10 cellular contexts compared by ENCODE assay signal in genomic region chrX:24619647-24620046, GRCh38. TPM values are rescaled to one million over a fixed set of nuclear protein-coding genes. Genes with fewer than 3 reads are reported as not detected.
DNase-seq lines count a peak whose midpoint lies in the region; FAIRE-seq lines count a peak whose summit lies in the region.
"Had no signal": no experiment of that assay in that cellular context is flagged by ENCODE, and none has a peak within 500 bp of the region (broad histone marks: within the 10 kb centered on the region; RNA-seq: fewer than 3 reads in every experiment).

No MANE protein-coding gene starts in this region.

- no peaks in the 10 kb centered on the region for H3K9me3 Mint-ChIP-seq in immature natural killer cell
- H3K9me3 Mint-ChIP-seq in activated naive CD4-positive, alpha-beta T cell treated with anti-CD3 and anti-CD28 coated beads for 36 hours = no peaks in the 10 kb centered on the region
- H3K9me3 Mint-ChIP-seq: activated T-cell treated with anti-CD3 and anti-CD28 coated beads, Interleukin-2, amount 50 U/mL, for 24 hours had no signal

- no peak overlapping the region for H3K4ac ChIP-seq in mesenchymal stem cell (ENCODE audit: low read depth in 1 of 2, low read length in 2 of 2)

- no peaks in the 10 kb centered on the region for H3K79me1 ChIP-seq in mesenchymal stem cell (replicated peaks; ENCODE audit: low read length, poor library complexity, severe bottlenecking)

- H2BK5ac ChIP-seq in mesenchymal stem cell (ENCODE audit: low read depth, low read length, poor library complexity, severe bottlenecking) = no peak overlapping the region

- no peak overlapping the region for H3K4me3 Mint-ChIP-seq in immature natural killer cell
- H3K4me3 Mint-ChIP-seq in activated naive CD4-positive, alpha-beta T cell treated with anti-CD3 and anti-CD28 coated beads for 36 hours = no peak overlapping the region
- H3K4me3 Mint-ChIP-seq: activated T-cell treated with anti-CD3 and anti-CD28 coated beads, Interleukin-2, amount 50 U/mL, for 24 hours had no signal

- H3K36me3 Mint-ChIP-seq in immature natural killer cell = no peaks in the 10 kb centered on the region
- no peaks in the 10 kb centered on the region for H3K36me3 Mint-ChIP-seq in activated naive CD4-positive, alpha-beta T cell treated with anti-CD3 and anti-CD28 coated beads for 36 hours (ENCODE audit: low read depth)

- 28% methylated on average over 2 of the region's 5 CpGs for WGBS in mesenchymal stem cell

- H3K4me3 ChIP-seq in mesenchymal stem cell (ENCODE audit: insufficient read depth in 1 of 2, low read depth in 1 of 2, low read length in 2 of 2) = no peak overlapping the region

- H3K23ac ChIP-seq in mesenchymal stem cell (ENCODE audit: low read length in 2 of 2) = no peak overlapping the region

- no peaks in the 10 kb centered on the region for H3K4me1 Mint-ChIP-seq in immature natural killer cell
- no peaks in the 10 kb centered on the region for H3K4me1 Mint-ChIP-seq in activated naive CD4-positive, alpha-beta T cell treated with anti-CD3 and anti-CD28 coated beads for 36 hours (ENCODE audit: low read depth)

- FAIRE-seq in HTR-8/SVneo (lab: Jason Lieb, UNC) = no peak

- H3K4me1 ChIP-seq in mesenchymal stem cell (ENCODE audit: control insufficient read depth, insufficient read depth, low read depth, low read length) = peaks cover 1% of the 10 kb centered on the region

- CTCF ChIA-PET in activated naive CD4-positive, alpha-beta T cell treated with anti-CD3 and anti-CD28 coated beads for 36 hours (lab: Charles Lee) = no interaction called here

- no peak overlapping the region for H2BK120ac ChIP-seq in mesenchymal stem cell (ENCODE audit: low read depth, low read length)

- no peaks in the 10 kb centered on the region for H3K36me3 ChIP-seq in mesenchymal stem cell (ENCODE audit: control insufficient read depth in 1 of 2, insufficient read depth in 2 of 2, low read depth in 1 of 2, low read length in 2 of 2)
- H3K36me3 ChIP-seq: neutrophil had no signal

- peaks cover 0 to 15% of the 10 kb centered on the region in 2 experiments for H3K27me3 ChIP-seq in mesenchymal stem cell (ENCODE audit: control insufficient read depth in 1 of 2, insufficient read depth in 1 of 2, low read length in 2 of 2)
- H3K27me3 ChIP-seq: neutrophil had no signal

- no peaks in the 10 kb centered on the region for H3K9me3 ChIP-seq in mesenchymal stem cell (ENCODE audit: control insufficient read depth, low read length)
- H3K9me3 ChIP-seq: neutrophil had no signal

- peak; percentile 11 for DNase-seq in COLO829 (ENCODE audit: low spot score)
- DNase-seq in HTR-8/SVneo (ENCODE audit: insufficient read length, low spot score) = peak; percentile 13
- DNase-seq in mesenchymal stem cell = peak; percentile 55
- no peak for DNase-seq in immature natural killer cell
- no peak for DNase-seq in iPS-NIHi7 (ENCODE audit: extremely low spot score)
- DNase-seq in stimulated activated naive CD4-positive, alpha-beta T cell treated with Interleukin-2 at 50 U/mL for 16 hours (lab: John Stamatoyannopoulos, UW) = no peak
- no peak for DNase-seq in activated naive CD4-positive, alpha-beta T cell treated with anti-CD3 and anti-CD28 coated beads for 36 hours
- DNase-seq: activated T-cell treated with anti-CD3 and anti-CD28 coated beads, Interleukin-2, amount 50 U/mL, for 24 hours had no signal

- no peak overlapping the region for H2AFZ ChIP-seq in mesenchymal stem cell (ENCODE audit: low read depth, low read length)

- no peak overlapping the region for H3K18ac ChIP-seq in mesenchymal stem cell (ENCODE audit: low read depth in 1 of 2, low read length in 2 of 2)

- H3K27ac ChIP-seq in angular gyrus (ENCODE audit: low read depth, low read length) = peak overlapping the region; percentile 19
- no peak overlapping the region for H3K27ac ChIP-seq in mesenchymal stem cell (ENCODE audit: low read length, poor library complexity, severe bottlenecking)
- H3K27ac ChIP-seq: neutrophil had no signal

- H3K4me2 ChIP-seq in mesenchymal stem cell (ENCODE audit: low read length, poor library complexity, severe bottlenecking) = no peak overlapping the region

- H3K27me3 Mint-ChIP-seq in immature natural killer cell (ENCODE audit: low read depth in 3 of 3) = no peaks in the 10 kb centered on the region
- H3K27me3 Mint-ChIP-seq in activated naive CD4-positive, alpha-beta T cell treated with anti-CD3 and anti-CD28 coated beads for 36 hours (ENCODE audit: low read depth) = no peaks in the 10 kb centered on the region

- no peak overlapping the region for H4K8ac ChIP-seq in mesenchymal stem cell (ENCODE audit: low read length)

- H2BK12ac ChIP-seq in mesenchymal stem cell (ENCODE audit: low read length in 2 of 2) = no peak overlapping the region

- H3K14ac ChIP-seq in mesenchymal stem cell (ENCODE audit: low read length in 2 of 2) = no peak overlapping the region

- H2AK5ac ChIP-seq in mesenchymal stem cell (ENCODE audit: low read length, severe bottlenecking) = no peak overlapping the region

- H3K9ac ChIP-seq in mesenchymal stem cell (ENCODE audit: low read length) = no peak overlapping the region

- no peak overlapping the region for H2BK15ac ChIP-seq in mesenchymal stem cell (ENCODE audit: low read depth, poor library complexity, severe bottlenecking)

- intact Hi-C loops in activated naive CD4-positive, alpha-beta T cell treated with anti-CD3 and anti-CD28 coated beads for 36 hours (cut with micrococcal nuclease) = no loop called here

- no peak overlapping the region for H4K91ac ChIP-seq in mesenchymal stem cell (ENCODE audit: low read length)

- no peak overlapping the region for H3K27ac Mint-ChIP-seq in immature natural killer cell
- no peak overlapping the region for H3K27ac Mint-ChIP-seq in activated naive CD4-positive, alpha-beta T cell treated with anti-CD3 and anti-CD28 coated beads for 36 hours
- H3K27ac Mint-ChIP-seq: activated T-cell treated with anti-CD3 and anti-CD28 coated beads, Interleukin-2, amount 50 U/mL, for 24 hours had no signal

RNA-seq across cellular contexts. Expression of gene PCYT1B, which starts 27.5 kb away (rescaled TPM):
- 0.54 TPM for polyA plus RNA-seq in mesenchymal stem cell (2013, experiment 1 of 2)
- polyA plus RNA-seq in mesenchymal stem cell (2013, experiment 2 of 2) = 0.74 TPM
- polyA plus RNA-seq in immature natural killer cell = under 1 TPM in 2 of 3 donors, not detected in 1; 0.10 to 0.11 TPM
- total RNA-seq in activated naive CD4-positive, alpha-beta T cell treated with anti-CD3 and anti-CD28 coated beads for 36 hours = under 1 TPM in 1 of 2 experiments, not detected in 1; 0.17 TPM

Comparison
In these comparisons a context has a peak if more than half of its experiments do, and no peak if none do; other contexts are left out.
1. DNase-seq: peak in COLO829 (single experiment), HTR-8/SVneo (single experiment) and mesenchymal stem cell (single experiment); none in immature natural killer cell (0 of 3), iPS-NIHi7 (single experiment), stimulated activated naive CD4-positive, alpha-beta T cell treated with Interleukin-2 at 50 U/mL for 16 hours (single experiment) and activated naive CD4-positive, alpha-beta T cell treated with anti-CD3 and anti-CD28 coated beads for 36 hours (single experiment).